ENCODE assay signal across 20 cellular contexts in genomic region chrX:16087081-16087480, GRCh38. TPM values are rescaled to one million over a fixed set of nuclear protein-coding genes. Genes with fewer than 3 reads are reported as not detected.
A peak's percentile ranks its signal among the peaks of the same experiment; 100 is the strongest.
DNase-seq lines count a peak whose midpoint lies in the region; ATAC-seq and TF ChIP-seq lines count a peak whose summit lies in the region.
"Had no signal": no experiment of that assay in that cellular context is flagged by ENCODE, and none has a peak within 500 bp of the region (broad histone marks: within the 10 kb centered on the region; RNA-seq: fewer than 3 reads in every experiment).

No MANE protein-coding gene starts in this region.

- DNase-seq in Calu3 (peak; percentile 24), amniotic epithelial cell (ENCODE audit: low read depth) (peak; percentile 1), fibroblast of the aortic adventitia (ENCODE audit: low read depth) (peak; percentile 1), mucosa of gallbladder (ENCODE audit: low spot score) (peak; percentile 11), NCI-H345 treated with DMSO at 0.1 percent for 48 hours (lab: John Stamatoyannopoulos, UW; ENCODE audit: unreplicated experiment) (no peak), glutamatergic neuron (no peak)
- DNase-seq: CD4-positive, alpha-beta T cell; DND-41; GF-D8; GOT3; MV-4-11; NCI-H1436 treated with DMSO at 0.1 percent for 48 hours; NCI-H2081; NCI-H345; NCI-H748 treated with DMSO at 0.1 percent for 48 hours; Right ventricle myocardium superior; SK-N-SH had no signal

- TF ChIP-seq CTCF in Calu3 (IDR thresholded peaks at IDR 0.05; ENCODE audit: unreplicated experiment): no peak
- TF ChIP-seq CTCF in fibroblast of the aortic adventitia (IDR thresholded peaks at IDR 0.05; ENCODE audit: insufficient read depth, low read length): no peak
- TF ChIP-seq CTCF in glutamatergic neuron (IDR thresholded peaks at IDR 0.05; ENCODE audit: partially characterized antibody, unreplicated experiment): no peak

- H3K36me3 Mint-ChIP-seq in Calu3 (ENCODE audit: insufficient read depth, unreplicated experiment): no peaks in the 10 kb centered on the region
- H3K36me3 Mint-ChIP-seq in glutamatergic neuron (ENCODE audit: unreplicated experiment): no peaks in the 10 kb centered on the region

- no peak overlapping the region for H3K4me3 ChIP-seq in fibroblast of the aortic adventitia (ENCODE audit: low read depth, low read length)

- no peaks in the 10 kb centered on the region for H3K27me3 Mint-ChIP-seq in Calu3 (ENCODE audit: unreplicated experiment)
- no peaks in the 10 kb centered on the region for H3K27me3 Mint-ChIP-seq in glutamatergic neuron (ENCODE audit: unreplicated experiment)
- H3K27me3 Mint-ChIP-seq: B cell had no signal

- H3K4me3 Mint-ChIP-seq in Calu3 (ENCODE audit: low read depth, unreplicated experiment) (no peak overlapping the region), glutamatergic neuron (ENCODE audit: unreplicated experiment) (no peak overlapping the region)
- H3K4me3 Mint-ChIP-seq: B cell; CD4-positive, alpha-beta T cell had no signal

- CTCF ChIA-PET in Calu3 (lab: Charles Lee): interaction anchor here (0.6 kb wide), 1 partner anchor 70 kb away, joined by 3 read pairs; no protein-coding TSS in a partner anchor

- no TSS peak for BruUV-seq in Calu3 (replicated peaks; lab: Mats Ljungman, UMichigan)

- no peaks in the 10 kb centered on the region for H3K4me1 Mint-ChIP-seq in Calu3 (ENCODE audit: low read depth, unreplicated experiment)
- no peaks in the 10 kb centered on the region for H3K4me1 Mint-ChIP-seq in glutamatergic neuron (ENCODE audit: low read depth, unreplicated experiment)
- H3K4me1 Mint-ChIP-seq: B cell had no signal

- H3K9me3 Mint-ChIP-seq in Calu3 (ENCODE audit: low read depth, unreplicated experiment): no peaks in the 10 kb centered on the region
- H3K9me3 Mint-ChIP-seq in glutamatergic neuron (ENCODE audit: unreplicated experiment): no peaks in the 10 kb centered on the region
- H3K9me3 Mint-ChIP-seq: CD4-positive, alpha-beta T cell had no signal

- intact Hi-C loops in Calu3 (cut with micrococcal nuclease; ENCODE audit: unreplicated experiment): no loop called here

- H3K27ac Mint-ChIP-seq in Calu3 (ENCODE audit: unreplicated experiment) (no peak overlapping the region), glutamatergic neuron (ENCODE audit: unreplicated experiment) (no peak overlapping the region)
- H3K27ac Mint-ChIP-seq: B cell; CD4-positive, alpha-beta T cell had no signal

- no peak for ATAC-seq in HG02840 (IDR thresholded peaks at IDR 0.05; ENCODE audit: low FRiP score, unreplicated experiment)
- ATAC-seq in GM19397 (IDR thresholded peaks at IDR 0.05; ENCODE audit: unreplicated experiment): no peak

RNA-seq across cellular contexts. Expression of gene GRPR, which starts 36.3 kb away (rescaled TPM):
- total RNA-seq in Calu3 (2022): 0.32 and 0.85 TPM in 2 replicates
- total RNA-seq in fibroblast of the aortic adventitia (ENCODE audit: low replicate concordance): not detected in 2 replicates
- total RNA-seq in mucosa of gallbladder: not detected
- 0.56 TPM for total RNA-seq in glutamatergic neuron (ENCODE audit: unreplicated experiment)

Comparison
In these comparisons a context has a peak if more than half of its experiments do, and no peak if none do; other contexts are left out.
1. DNase-seq: peak in Calu3 (single experiment), amniotic epithelial cell (single experiment), fibroblast of the aortic adventitia (single experiment) and mucosa of gallbladder (single experiment); none in NCI-H345 treated with DMSO at 0.1 percent for 48 hours (single experiment) and glutamatergic neuron (single experiment).